In the genomic region with DNA sequence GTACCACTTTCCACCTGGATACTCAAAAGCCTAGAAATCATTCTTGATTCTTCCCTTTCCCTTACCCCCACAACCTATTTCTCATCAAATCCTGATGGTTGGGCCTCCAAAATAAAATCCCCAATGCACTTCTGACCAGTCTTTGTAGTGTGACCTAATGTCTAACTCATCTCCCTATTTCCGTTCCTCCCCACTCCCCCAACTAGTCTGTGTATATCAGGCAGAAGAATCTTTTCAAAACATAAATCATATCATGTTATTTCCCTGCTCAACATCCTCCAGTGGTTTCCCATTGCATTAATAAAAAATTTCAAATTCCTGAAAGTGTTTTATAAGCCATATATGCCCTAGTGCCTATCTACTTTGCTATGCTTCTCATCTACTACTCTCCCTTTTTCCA, we compare ENCODE assay signal across 1 cellular context.
TF ChIP-seq lines count a peak whose summit lies in the region.

No MANE protein-coding gene starts in this region.

TF ChIP-seq in SK-N-SH, 30 proteins besides CTCF, POLR2A, EP300 and RAD21 (continued from another document):
- TF ChIP-seq, protein P1, sequence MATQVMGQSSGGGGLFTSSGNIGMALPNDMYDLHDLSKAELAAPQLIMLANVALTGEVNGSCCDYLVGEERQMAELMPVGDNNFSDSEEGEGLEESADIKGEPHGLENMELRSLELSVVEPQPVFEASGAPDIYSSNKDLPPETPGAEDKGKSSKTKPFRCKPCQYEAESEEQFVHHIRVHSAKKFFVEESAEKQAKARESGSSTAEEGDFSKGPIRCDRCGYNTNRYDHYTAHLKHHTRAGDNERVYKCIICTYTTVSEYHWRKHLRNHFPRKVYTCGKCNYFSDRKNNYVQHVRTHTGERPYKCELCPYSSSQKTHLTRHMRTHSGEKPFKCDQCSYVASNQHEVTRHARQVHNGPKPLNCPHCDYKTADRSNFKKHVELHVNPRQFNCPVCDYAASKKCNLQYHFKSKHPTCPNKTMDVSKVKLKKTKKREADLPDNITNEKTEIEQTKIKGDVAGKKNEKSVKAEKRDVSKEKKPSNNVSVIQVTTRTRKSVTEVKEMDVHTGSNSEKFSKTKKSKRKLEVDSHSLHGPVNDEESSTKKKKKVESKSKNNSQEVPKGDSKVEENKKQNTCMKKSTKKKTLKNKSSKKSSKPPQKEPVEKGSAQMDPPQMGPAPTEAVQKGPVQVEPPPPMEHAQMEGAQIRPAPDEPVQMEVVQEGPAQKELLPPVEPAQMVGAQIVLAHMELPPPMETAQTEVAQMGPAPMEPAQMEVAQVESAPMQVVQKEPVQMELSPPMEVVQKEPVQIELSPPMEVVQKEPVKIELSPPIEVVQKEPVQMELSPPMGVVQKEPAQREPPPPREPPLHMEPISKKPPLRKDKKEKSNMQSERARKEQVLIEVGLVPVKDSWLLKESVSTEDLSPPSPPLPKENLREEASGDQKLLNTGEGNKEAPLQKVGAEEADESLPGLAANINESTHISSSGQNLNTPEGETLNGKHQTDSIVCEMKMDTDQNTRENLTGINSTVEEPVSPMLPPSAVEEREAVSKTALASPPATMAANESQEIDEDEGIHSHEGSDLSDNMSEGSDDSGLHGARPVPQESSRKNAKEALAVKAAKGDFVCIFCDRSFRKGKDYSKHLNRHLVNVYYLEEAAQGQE (IDR thresholded peaks at IDR 0.05; ENCODE audit: low read depth, low read length), result no peak
- TF ChIP-seq TCF12 (IDR thresholded peaks at IDR 0.05) (peak; percentile 89), SIN3A (IDR thresholded peaks at IDR 0.05; ENCODE audit: borderline replicate concordance, low read depth, low read length) (no peak), USF1 (IDR thresholded peaks at IDR 0.05; ENCODE audit: borderline replicate concordance, low read depth) (no peak), MEF2A (IDR thresholded peaks at IDR 0.05; ENCODE audit: borderline replicate concordance, low read depth) (peak; percentile 66), TEAD4 (IDR thresholded peaks at IDR 0.05; ENCODE audit: borderline replicate concordance, insufficient read depth) (peak; percentile 80), USF2 (IDR thresholded peaks at IDR 0.05; ENCODE audit: borderline replicate concordance, low read depth, low read length) (no peak)
TF ChIP-seq in SK-N-SH: peak in this region for 10.
